ENCODE assay signal across 9 cellular contexts in the genomic region with DNA sequence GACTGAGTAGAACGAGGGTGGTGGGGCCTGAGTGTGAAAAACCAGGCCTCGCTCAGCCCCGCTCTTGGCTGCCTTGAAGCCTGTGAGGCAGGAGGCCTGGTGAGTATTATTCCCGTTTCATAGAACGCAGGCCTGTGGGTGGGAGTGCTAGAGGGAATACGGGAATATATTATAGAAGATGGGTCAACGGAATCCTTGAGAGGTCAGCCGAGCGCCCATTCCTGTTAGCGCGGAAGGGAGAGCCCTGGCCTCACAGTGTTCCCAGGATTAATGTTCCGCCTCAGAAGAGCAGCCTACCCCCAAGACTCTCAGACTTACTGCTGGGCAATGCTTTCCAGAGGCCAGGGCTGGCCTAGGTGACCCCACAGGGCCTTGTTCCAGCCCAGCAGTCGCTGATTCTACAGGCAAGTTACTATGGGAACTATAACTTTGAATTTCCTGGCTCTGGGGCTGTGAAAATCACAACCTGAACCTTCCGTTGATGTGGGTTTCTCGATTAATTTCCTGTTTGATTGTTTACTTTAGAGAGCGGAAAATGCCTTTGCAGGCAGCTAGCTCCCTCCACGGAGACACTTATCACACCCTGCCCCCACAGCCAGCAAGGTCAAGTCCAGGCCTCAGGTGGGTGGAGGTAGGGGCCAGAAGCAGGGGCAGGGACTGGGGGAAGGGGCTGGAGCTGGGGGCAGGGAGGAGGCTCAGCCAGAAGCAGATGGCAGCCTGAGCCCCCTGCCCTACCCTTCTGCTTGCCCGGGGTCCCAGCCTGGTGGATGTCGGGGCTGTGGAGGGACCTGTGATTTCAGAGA.
DNase-seq lines count a peak whose midpoint lies in the region; ATAC-seq and TF ChIP-seq lines count a peak whose summit lies in the region.
"Had no signal": no experiment of that assay in that cellular context is flagged by ENCODE, and none has a peak within 500 bp of the region (broad histone marks: within the 10 kb centered on the region; RNA-seq: fewer than 3 reads in every experiment).

No MANE protein-coding gene starts in this region.

- no peaks in the 10 kb centered on the region for H3K9me3 ChIP-seq in CD4-positive, CD25-positive, alpha-beta regulatory T cell (ENCODE audit: control insufficient read depth in 2 of 2, low read length in 2 of 2)
- H3K9me3 ChIP-seq in neural progenitor cell (ENCODE audit: low read depth): no peaks in the 10 kb centered on the region
- H3K9me3 ChIP-seq: SJSA1 had no signal

- peaks cover 0 to 4% (median 3%) of the 10 kb centered on the region in 7 donors for H3K9me3 Mint-ChIP-seq in CD4-positive, CD25-positive, alpha-beta regulatory T cell
- no peaks in the 10 kb centered on the region for H3K9me3 Mint-ChIP-seq in T-helper 2 cell treated with Interferon-gamma antibody and Interleukin-4, amounts not matched to agents 5 μg/mL and 100 μg/mL, for 36 hours
- peaks cover 3% of the 10 kb centered on the region for H3K9me3 Mint-ChIP-seq in neural progenitor cell

- TF ChIP-seq CTCF in dorsolateral prefrontal cortex (IDR thresholded peaks at IDR 0.05 in 54 of 56, conservative IDR thresholded peaks at IDR 0.05 in 2 of 56; ENCODE audit: low read depth in 1 of 56, partially characterized antibody in 56 of 56) (no peak), neural progenitor cell (IDR thresholded peaks at IDR 0.05) (no peak)

- peaks cover 8% of the 10 kb centered on the region for H3K36me3 Mint-ChIP-seq in CD4-positive, CD25-positive, alpha-beta regulatory T cell
- H3K36me3 Mint-ChIP-seq in T-helper 2 cell treated with Interferon-gamma antibody and Interleukin-4, amounts not matched to agents 5 μg/mL and 100 μg/mL, for 36 hours (ENCODE audit: low read depth): no peaks in the 10 kb centered on the region
- no peaks in the 10 kb centered on the region for H3K36me3 Mint-ChIP-seq in neural progenitor cell

- intact Hi-C loops in dorsolateral prefrontal cortex (cut with DNase I): no loop called here

- peaks cover 12 to 70% (median 48%) of the 10 kb centered on the region in 4 donors for H3K4me1 Mint-ChIP-seq in CD4-positive, CD25-positive, alpha-beta regulatory T cell
- H3K4me1 Mint-ChIP-seq in T-helper 2 cell treated with Interferon-gamma antibody and Interleukin-4, amounts not matched to agents 5 μg/mL and 100 μg/mL, for 36 hours (ENCODE audit: low read depth): peaks cover 37% of the 10 kb centered on the region
- H3K4me1 Mint-ChIP-seq in neural progenitor cell: peaks cover 73% of the 10 kb centered on the region

- peak; percentile 71 to 76 for ATAC-seq in CD4-positive, CD25-positive, alpha-beta regulatory T cell (ENCODE audit: low read depth in 2 of 2)
- ATAC-seq in GM21825 (IDR thresholded peaks at IDR 0.05; ENCODE audit: unreplicated experiment): no peak
- ATAC-seq in HG02798 (IDR thresholded peaks at IDR 0.05; ENCODE audit: poor library complexity, unreplicated experiment): no peak

- H3K4me3 ChIP-seq in CD4-positive, CD25-positive, alpha-beta regulatory T cell (ENCODE audit: low read depth, low read length): peak overlapping the region; percentile 48
- no peak overlapping the region for H3K4me3 ChIP-seq in dorsolateral prefrontal cortex
- H3K4me3 ChIP-seq in neural progenitor cell: no peak overlapping the region
- H3K4me3 ChIP-seq: SJSA1 had no signal

- peak overlapping the region; percentile 67 for H3K27ac ChIP-seq in CD4-positive, CD25-positive, alpha-beta regulatory T cell (ENCODE audit: insufficient read depth, low read length, poor library complexity, severe bottlenecking)
- H3K27ac ChIP-seq in dorsolateral prefrontal cortex (peak overlapping the region in 55 of 59 donors; percentile 34 to 98 (median 92)), neural progenitor cell (no peak overlapping the region)
- H3K27ac ChIP-seq: SJSA1 had no signal

- H3K9ac ChIP-seq in neural progenitor cell: no peak overlapping the region

- H3K4me3 Mint-ChIP-seq in CD4-positive, CD25-positive, alpha-beta regulatory T cell: peak overlapping the region; percentile 23 to 76 (median 69)
- peak overlapping the region; percentile 60 for H3K4me3 Mint-ChIP-seq in T-helper 2 cell treated with Interferon-gamma antibody and Interleukin-4, amounts not matched to agents 5 μg/mL and 100 μg/mL, for 36 hours
- H3K4me3 Mint-ChIP-seq in neural progenitor cell: peak overlapping the region; percentile 71

- H4K20me1 ChIP-seq in neural progenitor cell (ENCODE audit: low read depth): no peaks in the 10 kb centered on the region

- H2AFZ ChIP-seq in neural progenitor cell (replicated peaks): no peak overlapping the region

- peak overlapping the region; percentile 5 for H3K4me2 ChIP-seq in neural progenitor cell

- no peaks in the 10 kb centered on the region for H3K36me3 ChIP-seq in CD4-positive, CD25-positive, alpha-beta regulatory T cell (ENCODE audit: control insufficient read depth, insufficient read depth, low read length)
- no peaks in the 10 kb centered on the region for H3K36me3 ChIP-seq in neural progenitor cell

- peak overlapping the region; percentile 78 to 96 (median 86) for H3K27ac Mint-ChIP-seq in CD4-positive, CD25-positive, alpha-beta regulatory T cell
- peak overlapping the region; percentile 81 for H3K27ac Mint-ChIP-seq in T-helper 2 cell treated with Interferon-gamma antibody and Interleukin-4, amounts not matched to agents 5 μg/mL and 100 μg/mL, for 36 hours
- peak overlapping the region; percentile 99 for H3K27ac Mint-ChIP-seq in neural progenitor cell

- no peaks in the 10 kb centered on the region for H3K27me3 ChIP-seq in CD4-positive, CD25-positive, alpha-beta regulatory T cell (ENCODE audit: control insufficient read depth, insufficient read depth, low read length)
- H3K27me3 ChIP-seq in dorsolateral prefrontal cortex: no peaks in the 10 kb centered on the region
- H3K27me3 ChIP-seq in neural progenitor cell: no peaks in the 10 kb centered on the region
- H3K27me3 ChIP-seq: SJSA1 had no signal

- no peaks in the 10 kb centered on the region for H3F3A ChIP-seq in neural progenitor cell (ENCODE audit: low read depth)

- H3K27me3 Mint-ChIP-seq in CD4-positive, CD25-positive, alpha-beta regulatory T cell: no peaks in the 10 kb centered on the region
- peaks cover 3% of the 10 kb centered on the region for H3K27me3 Mint-ChIP-seq in T-helper 2 cell treated with Interferon-gamma antibody and Interleukin-4, amounts not matched to agents 5 μg/mL and 100 μg/mL, for 36 hours (ENCODE audit: low read depth)
- peaks cover 15% of the 10 kb centered on the region for H3K27me3 Mint-ChIP-seq in neural progenitor cell (ENCODE audit: insufficient read depth, low read depth)

- no peaks in the 10 kb centered on the region for H3K79me2 ChIP-seq in neural progenitor cell (ENCODE audit: low read depth)

- peaks cover 40% of the 10 kb centered on the region for H3K4me1 ChIP-seq in CD4-positive, CD25-positive, alpha-beta regulatory T cell (ENCODE audit: control insufficient read depth, insufficient read depth, low read length, poor library complexity, severe bottlenecking)
- peaks cover 16% of the 10 kb centered on the region for H3K4me1 ChIP-seq in neural progenitor cell

- peak in 2 of 3 donors; percentile 64 to 72 for DNase-seq in CD4-positive, CD25-positive, alpha-beta regulatory T cell
- peak; percentile 32 for DNase-seq in T-helper 2 cell treated with Interferon-gamma antibody and Interleukin-4, amounts not matched to agents 5 μg/mL and 100 μg/mL, for 36 hours (ENCODE audit: low spot score)
- peak in 1 of 10 donors; percentile 26 for DNase-seq in dorsolateral prefrontal cortex
- DNase-seq in neural progenitor cell (ENCODE audit: low spot score): no peak
- DNase-seq in germinal center (ENCODE audit: low spot score): no peak
- no peak for DNase-seq in iPS-NIHi7 (ENCODE audit: extremely low spot score)

Comparison
In these comparisons a context has a peak if more than half of its experiments do, and no peak if none do; other contexts are left out.
1. ATAC-seq: peak in CD4-positive, CD25-positive, alpha-beta regulatory T cell (2 of 2); none in GM21825 (single experiment) and HG02798 (single experiment).
2. DNase-seq: peak in CD4-positive, CD25-positive, alpha-beta regulatory T cell (2 of 3) and T-helper 2 cell treated with Interferon-gamma antibody and Interleukin-4, amounts not matched to agents 5 μg/mL and 100 μg/mL, for 36 hours (single experiment); none in neural progenitor cell (single experiment), germinal center (single experiment) and iPS-NIHi7 (single experiment).
3. Peak in every context shown above with its lines, with median percentiles within 50 percentile points of each other: H3K27ac Mint-ChIP-seq and H3K4me3 Mint-ChIP-seq.